In genomic region chr5:177438468-177438867, GRCh38 we compare ENCODE assay signal across 23 cellular contexts. TPM values are rescaled to one million over a fixed set of nuclear protein-coding genes. Genes with fewer than 3 reads are reported as not detected.
DNase-seq lines count a peak whose midpoint lies in the region; ATAC-seq, FAIRE-seq and TF ChIP-seq lines count a peak whose summit lies in the region.
"Had no signal": no experiment of that assay in that cellular context is flagged by ENCODE, and none has a peak within 500 bp of the region (broad histone marks: within the 10 kb centered on the region; RNA-seq: fewer than 3 reads in every experiment).

No MANE protein-coding gene starts in this region.

- no peak overlapping the region for H3K14ac ChIP-seq in H1 (ENCODE audit: insufficient read length)

- H2BK15ac ChIP-seq in H1 (ENCODE audit: low read length) = no peak overlapping the region

- BruUV-seq in OCI-LY7 (replicated peaks; lab: Mats Ljungman, UMichigan) = no TSS peak

- peak; percentile 3 for DNase-seq in stimulated activated CD4-positive, alpha-beta T cell treated with anti-CD3 and anti-CD28 coated beads, Interleukin-1b, Interleukin-23, amount 100 ng/mL, for 48 hours
- DNase-seq in stimulated activated CD4-positive, alpha-beta T cell treated with anti-CD3 and anti-CD28 coated beads, Interleukin-4, amount 100 ng/mL, for 1 hour = no peak
- peak in 1 of 34 experiments; percentile 4 for DNase-seq in T-cell
- DNase-seq in H1 (ENCODE audit: low read depth in 1 of 2, low spot score in 2 of 2) = no peak
- DNase-seq in OCI-LY7 (ENCODE audit: low spot score) = no peak
- no peak for DNase-seq in GM13977 (ENCODE audit: low spot score)
- DNase-seq in GM23248 = no peak
- DNase-seq: central memory CD4-positive, alpha-beta T cell; esophagus squamous epithelium; left ventricle myocardium inferior; mucosa of descending colon; NCI-H1417; NCI-H526 treated with DMSO at 0.1 percent for 48 hours; sigmoid colon; upper lobe of right lung had no signal

- H3K18ac ChIP-seq in H1 (ENCODE audit: extremely low read depth, low read length) = no peak overlapping the region

- no peak overlapping the region for H4K91ac ChIP-seq in H1 (replicated peaks; ENCODE audit: insufficient read length, low read length)

- H3K4ac ChIP-seq in H1 (replicated peaks; ENCODE audit: insufficient read length, low read depth, low read length) = no peak overlapping the region

- H2BK20ac ChIP-seq in H1 (ENCODE audit: low read length) = no peak overlapping the region

- no peak overlapping the region for H4K5ac ChIP-seq in H1 (ENCODE audit: insufficient read length, low read depth, low read length)

- intact Hi-C loops in OCI-LY7 (cut with micrococcal nuclease; ENCODE audit: unreplicated experiment) = no loop called here

- H2BK5ac ChIP-seq in H1 (ENCODE audit: low read depth, low read length) = no peak overlapping the region

- no peak overlapping the region for H3K23ac ChIP-seq in H1 (ENCODE audit: insufficient read length)

- H3K36me3 Mint-ChIP-seq in T-cell = peaks cover 44% of the 10 kb centered on the region

- FAIRE-seq in H1 (lab: Jason Lieb, UNC) = no peak

- H2AK5ac ChIP-seq in H1 (ENCODE audit: low read depth, low read length) = no peak overlapping the region

- peaks cover 0 to 5% (median 2%) of the 10 kb centered on the region in 4 experiments; a peak in 3 of 7 replicates for H3K4me1 ChIP-seq in H1 (replicated peaks in 1 of 4; ENCODE audit: control insufficient read depth in 3 of 4, insufficient read depth in 4 of 4, low read length in 3 of 4)
- no peaks in the 10 kb centered on the region for H3K4me1 ChIP-seq in OCI-LY7 (ENCODE audit: insufficient read depth, low read length, poor library complexity, severe bottlenecking)
- H3K4me1 ChIP-seq in GM23248 (ENCODE audit: insufficient read depth) = no peaks in the 10 kb centered on the region
- H3K4me1 ChIP-seq: left ventricle myocardium inferior, sigmoid colon, SJSA1, upper lobe of right lung had no signal

- in situ Hi-C loops in GM13977 (cut with MboI; ENCODE audit: low pct_unique_long_range_greater_than_20kb, low sequenced_read_pairs, unreplicated experiment) (no loop called here), GM23248 (cut with MboI) (no loop called here)

- CTCF ChIA-PET in T-cell (lab: Charles Lee) (interaction anchor here in 1 of 2 donors (1.1 to 1.3 kb wide), 3 partner anchors 9 to 34 kb away, joined by 3 to 4 read pairs (median 3); no protein-coding TSS in a partner anchor), H1 (lab: Charles Lee; ENCODE audit: partially characterized antibody) (interaction anchor here (0.8 to 23.6 kb wide), 6 partner anchors 15 to 120 kb away, joined by 3 to 430 read pairs (median 189); partner anchors contain the start of genes F12, PFN3 and SLC34A1), OCI-LY7 (lab: Charles Lee; ENCODE audit: unreplicated experiment) (interaction anchor here (1.0 kb wide), 1 partner anchor 35 kb away, joined by 3 read pairs; no protein-coding TSS in a partner anchor)

- H3K27me3 Mint-ChIP-seq in T-cell = no peaks in the 10 kb centered on the region

- H3K27ac Mint-ChIP-seq in T-cell = peak overlapping the region; percentile 79 to 81

- TF ChIP-seq RAD21 in H1 (IDR thresholded peaks at IDR 0.05 in 1 of 2, conservative IDR thresholded peaks at IDR 0.05 in 1 of 2; ENCODE audit: low read depth in 2 of 2, low read length in 2 of 2) = no peak

- no peak overlapping the region for H2BK12ac ChIP-seq in H1 (ENCODE audit: low read depth, low read length)

- H3K4me2 ChIP-seq in H1 (ENCODE audit: insufficient read depth in 1 of 2, low read depth in 2 of 2, low read length in 2 of 2) = no peak overlapping the region
- H3K4me2 ChIP-seq in OCI-LY7 (ENCODE audit: low read length) = no peak overlapping the region
- no peak overlapping the region for H3K4me2 ChIP-seq in GM23248 (ENCODE audit: unreplicated experiment)

- H3K9me3 ChIP-seq in H1 (ENCODE audit: insufficient read depth in 2 of 2, low read depth in 1 of 2, low read length in 1 of 2) (no peaks in the 10 kb centered on the region), OCI-LY7 (ENCODE audit: low read length) (no peaks in the 10 kb centered on the region), GM23248 (ENCODE audit: low read depth) (no peaks in the 10 kb centered on the region)
- H3K9me3 ChIP-seq: adrenal gland, esophagus squamous epithelium, left ventricle myocardium inferior, mucosa of descending colon, sigmoid colon, SJSA1, upper lobe of right lung had no signal

- H3K27ac ChIP-seq in H1 (ENCODE audit: low read depth, low read length) (no peak overlapping the region), OCI-LY7 (ENCODE audit: low read depth, low read length, poor library complexity, severe bottlenecking) (no peak overlapping the region), GM23248 (no peak overlapping the region)
- H3K27ac ChIP-seq: adrenal gland, esophagus squamous epithelium, left ventricle myocardium inferior, sigmoid colon, SJSA1, upper lobe of right lung had no signal

- H3F3A ChIP-seq in GM23248 (ENCODE audit: insufficient read depth) = no peaks in the 10 kb centered on the region; the same call in 1 of the 2 replicates

- H3K79me1 ChIP-seq in H1 (ENCODE audit: low read depth, low read length) = no peaks in the 10 kb centered on the region

- H2AFZ ChIP-seq in H1 (ENCODE audit: low read length) (no peak overlapping the region), OCI-LY7 (ENCODE audit: low read length) (no peak overlapping the region), GM23248 (no peak overlapping the region)

- no peak overlapping the region for H2BK120ac ChIP-seq in H1 (replicated peaks; ENCODE audit: low read depth, low read length)

- no peak overlapping the region for H3K4me3 ChIP-seq in H1 (ENCODE audit: extremely low read depth in 1 of 4, insufficient read depth in 2 of 4, low read depth in 3 of 4, low read length in 4 of 4)
- H3K4me3 ChIP-seq in OCI-LY7 (ENCODE audit: low read depth, low read length, poor library complexity, severe bottlenecking) = no peak overlapping the region
- no peak overlapping the region for H3K4me3 ChIP-seq in GM23248
- H3K4me3 ChIP-seq: adrenal gland, esophagus squamous epithelium, left ventricle myocardium inferior, mucosa of descending colon, sigmoid colon, SJSA1, upper lobe of right lung had no signal

- H3K9me3 Mint-ChIP-seq in T-cell = no peaks in the 10 kb centered on the region
- H3K9me3 Mint-ChIP-seq: T-helper 2 cell treated with Interferon-gamma antibody and Interleukin-4, amounts not matched to agents 5 μg/mL and 100 μg/mL, for 36 hours had no signal

- no peak overlapping the region for H4K8ac ChIP-seq in H1 (ENCODE audit: extremely low read depth, insufficient read depth, low read length)

- H4K20me1 ChIP-seq in H1 (replicated peaks in 1 of 2; ENCODE audit: control insufficient read depth in 1 of 2, insufficient read depth in 2 of 2, low read length in 2 of 2) = peaks cover 0 to 8% of the 10 kb centered on the region in 2 experiments
- no peaks in the 10 kb centered on the region for H4K20me1 ChIP-seq in OCI-LY7 (ENCODE audit: insufficient read depth, low read length)
- no peaks in the 10 kb centered on the region for H4K20me1 ChIP-seq in GM23248 (ENCODE audit: insufficient read depth)

- no peak for TF ChIP-seq POLR2A in H1 (IDR thresholded peaks at IDR 0.05; ENCODE audit: control extremely low read depth in 1 of 2, low read depth in 2 of 2, low read length in 2 of 2)

- POLR2A ChIA-PET in T-cell (lab: Charles Lee) = no interaction called here
- POLR2A ChIA-PET in H1 (lab: Charles Lee; ENCODE audit: partially characterized antibody) = interaction anchor here (1.7 to 67.5 kb wide), 5 partner anchors 15 to 48 kb away, joined by 4 to 3349 read pairs (median 143); partner anchors contain the start of genes DBN1, DOK3, GRK6 and PDLIM7
- POLR2A ChIA-PET in OCI-LY7 (lab: Charles Lee) = no interaction called here

- peak overlapping the region in 1 of 3 donors; percentile 62 for H3K4me3 Mint-ChIP-seq in T-cell
- H3K4me3 Mint-ChIP-seq: T-helper 2 cell treated with Interferon-gamma antibody and Interleukin-4, amounts not matched to agents 5 μg/mL and 100 μg/mL, for 36 hours had no signal

- no peaks in the 10 kb centered on the region for H3K23me2 ChIP-seq in H1 (ENCODE audit: low read depth, low read length)

- peaks cover 58 to 73% (median 61%) of the 10 kb centered on the region in 3 donors for H3K4me1 Mint-ChIP-seq in T-cell

- H3K79me2 ChIP-seq in H1 (ENCODE audit: control insufficient read depth in 1 of 2, insufficient read depth in 2 of 2, low read length in 2 of 2) = no peaks in the 10 kb centered on the region
- no peaks in the 10 kb centered on the region for H3K79me2 ChIP-seq in OCI-LY7 (ENCODE audit: insufficient read depth, low read depth, low read length)
- no peaks in the 10 kb centered on the region for H3K79me2 ChIP-seq in GM23248 (ENCODE audit: insufficient read depth)

- H3K36me3 ChIP-seq in H1 (ENCODE audit: control insufficient read depth in 2 of 4, insufficient read depth in 4 of 4, low read length in 3 of 4) = peaks cover 6 to 29% (median 18%) of the 10 kb centered on the region in 4 experiments; a peak in 6 of 8 replicates
- H3K36me3 ChIP-seq in OCI-LY7 (ENCODE audit: insufficient read depth, low read length) = peaks cover 88% of the 10 kb centered on the region
- no peaks in the 10 kb centered on the region; the same call in 1 of the 2 replicates for H3K36me3 ChIP-seq in GM23248 (ENCODE audit: low read depth)

- H3K9me2 ChIP-seq in OCI-LY7 (ENCODE audit: insufficient read depth, low read length) (no peaks in the 10 kb centered on the region), GM23248 (ENCODE audit: insufficient read depth) (no peaks in the 10 kb centered on the region)

- 92% methylated on average over 10 of the region's 10 CpGs; no CpG with 5 or more reads in 1 of the 2 experiments for WGBS in H1 (ENCODE audit: extremely low coverage in 1 of 2, insufficient coverage in 1 of 2, insufficient read length in 1 of 2, insufficient replicate concordance in 2 of 2, low coverage in 1 of 2, low lambda C conversion rate in 2 of 2, missing lambda C conversion rate in 1 of 2), 2 experiments
- WGBS in GM23248 (ENCODE audit: low coverage in 1 of 2, low lambda C conversion rate in 2 of 2, missing lambda C conversion rate in 2 of 2), 2 experiments = 95 to 96% methylated on average over 9 to 10 of the region's 10 CpGs

- no peak overlapping the region for H3K9ac ChIP-seq in H1 (replicated peaks in 1 of 4; ENCODE audit: extremely low read depth in 1 of 4, low read depth in 3 of 4, low read length in 3 of 4)
- H3K9ac ChIP-seq in GM23248 = no peak overlapping the region

- no peak for TF ChIP-seq EP300 in H1 (IDR thresholded peaks at IDR 0.05; ENCODE audit: borderline replicate concordance in 1 of 2, low read depth in 2 of 2, low read length in 2 of 2)

- ATAC-seq in T-cell (replicated peaks in 1 of 4) (no peak), HG02763 (IDR thresholded peaks at IDR 0.05; ENCODE audit: unreplicated experiment) (no peak)

- TF ChIP-seq CTCF in H1 (IDR thresholded peaks at IDR 0.05; ENCODE audit: control extremely low read depth in 1 of 3, insufficient read depth in 1 of 3, low read depth in 1 of 3, low read length in 3 of 3) (no peak), OCI-LY7 (conservative IDR thresholded peaks at IDR 0.05; ENCODE audit: low read length) (no peak), GM13977 (IDR thresholded peaks at IDR 0.05; ENCODE audit: extremely low read depth, insufficient read depth, missing control alignments) (no peak)

- no peak overlapping the region for H3K56ac ChIP-seq in H1 (replicated peaks; ENCODE audit: insufficient read length, low read depth, low read length)

- H3K27me3 ChIP-seq in H1 (replicated peaks in 1 of 4; ENCODE audit: control insufficient read depth in 3 of 4, extremely low read depth in 1 of 4, insufficient read depth in 3 of 4, low read length in 3 of 4) (no peaks in the 10 kb centered on the region), GM23248 (replicated peaks; ENCODE audit: insufficient read depth) (no peaks in the 10 kb centered on the region)
- H3K27me3 ChIP-seq: adrenal gland, esophagus squamous epithelium, sigmoid colon, SJSA1, upper lobe of right lung had no signal

RNA-seq across cellular contexts. Expression of gene PRR7, which starts 8.1 kb away (rescaled TPM):
- 10 to 100 TPM in 4 of 5 donors, 1 to 10 TPM in 1; 9.5 to 28.2 (median 12.3) TPM for total RNA-seq in T-cell
- 8.0 and 8.6 TPM in 2 replicates for total RNA-seq in H1 (2021; fragmentation: NEBNext Ultra II Directional; extraction: Animal tissue kit (Norgen Biotek cat#: 25700))
- 11.8 and 23.1 TPM in 2 replicates for polyA plus RNA-seq in H1 (2011; rRNA removed)
- 11.7 TPM for polyA plus RNA-seq in H1 (2011; cell fraction: cytosol; rRNA removed)
- polyA plus RNA-seq in H1 (2011; cell fraction: nucleus; rRNA removed) = 12.5 TPM
- 0.79 to 4.9 TPM (median 4.9 TPM) in 4 replicates for polyA plus RNA-seq in H1 (2012, experiment 1 of 2)
- polyA plus RNA-seq in H1 (2012, experiment 2 of 2) = 2.8 TPM
- polyA plus RNA-seq in H1 (2013, experiment 1 of 2) = 5.2 TPM
- polyA plus RNA-seq in H1 (2013, experiment 2 of 2) = 4.9 TPM
- 0.12 and 0.13 TPM in 2 replicates for polyA minus RNA-seq in H1 (2011; rRNA and poly(A)+ RNA removed)
- polyA minus RNA-seq in H1 (2011; cell fraction: cytosol; rRNA and poly(A)+ RNA removed) = 5.2 TPM
- polyA minus RNA-seq in H1 (2011; cell fraction: nucleus; rRNA and poly(A)+ RNA removed) = 7.5 TPM
- total RNA-seq in OCI-LY7 (2014; rRNA removed; shearing (Covaris generic)) = 7.0 and 13.6 TPM in 2 replicates
- total RNA-seq in OCI-LY7 (2022) = 12.5 and 12.8 TPM in 2 replicates
- total RNA-seq in GM23248 (2014; rRNA removed; shearing (Covaris generic)) = 23.9 and 24.8 TPM in 2 replicates
- polyA plus RNA-seq in GM23248 (2016; fragmentation: Nextera tagmentation; extraction: Ambion mirVana) = 10.5 and 11.1 TPM in 2 replicates

RNA-seq across cellular contexts. Expression of gene GRK6, which starts 12.0 kb away (rescaled TPM):
- 100 to 1,000 TPM; 196 to 226 (median 216) TPM for total RNA-seq in T-cell
- 52.0 and 57.8 TPM in 2 replicates for total RNA-seq in H1 (2021; fragmentation: NEBNext Ultra II Directional; extraction: Animal tissue kit (Norgen Biotek cat#: 25700))
- polyA plus RNA-seq in H1 (2011; rRNA removed) = 31.8 and 50.8 TPM in 2 replicates
- 43.3 TPM for polyA plus RNA-seq in H1 (2011; cell fraction: cytosol; rRNA removed)
- 53.8 TPM for polyA plus RNA-seq in H1 (2011; cell fraction: nucleus; rRNA removed)
- polyA plus RNA-seq in H1 (2012, experiment 1 of 2) = 32.8 to 46.4 TPM (median 42.2 TPM) in 4 replicates
- polyA plus RNA-seq in H1 (2012, experiment 2 of 2) = 38.4 TPM
- polyA plus RNA-seq in H1 (2013, experiment 1 of 2) = 23.7 TPM
- 24.5 TPM for polyA plus RNA-seq in H1 (2013, experiment 2 of 2)
- 21.9 and 25.8 TPM in 2 replicates for polyA minus RNA-seq in H1 (2011; rRNA and poly(A)+ RNA removed)
- polyA minus RNA-seq in H1 (2011; cell fraction: cytosol; rRNA and poly(A)+ RNA removed) = 27.7 TPM
- polyA minus RNA-seq in H1 (2011; cell fraction: nucleus; rRNA and poly(A)+ RNA removed) = 39.0 TPM
- total RNA-seq in OCI-LY7 (2014; rRNA removed; shearing (Covaris generic)) = 43.4 and 46.2 TPM in 2 replicates
- total RNA-seq in OCI-LY7 (2022) = 99.4 and 102 TPM in 2 replicates
- 17.3 and 30.4 TPM in 2 replicates for total RNA-seq in GM23248 (2014; rRNA removed; shearing (Covaris generic))
- polyA plus RNA-seq in GM23248 (2016; fragmentation: Nextera tagmentation; extraction: Ambion mirVana) = 7.7 and 13.5 TPM in 2 replicates

RNA-seq across cellular contexts. Expression of gene F12, which starts 29.1 kb away (rescaled TPM):
- total RNA-seq in T-cell (under 1 TPM in 4 of 5 donors, not detected in 1; 0.28 to 0.98 (median 0.42) TPM), OCI-LY7 (2022) (3.0 and 3.8 TPM in 2 replicates)
- 5.4 and 6.5 TPM in 2 replicates for total RNA-seq in H1 (2021; fragmentation: NEBNext Ultra II Directional; extraction: Animal tissue kit (Norgen Biotek cat#: 25700))
- polyA plus RNA-seq in H1 (2011; rRNA removed) (7.8 and 12.0 TPM in 2 replicates), GM23248 (2016; fragmentation: Nextera tagmentation; extraction: Ambion mirVana) (1.2 and 1.8 TPM in 2 replicates)
- polyA plus RNA-seq in H1 (2011; cell fraction: cytosol; rRNA removed) = 6.0 TPM
- 5.0 TPM for polyA plus RNA-seq in H1 (2011; cell fraction: nucleus; rRNA removed)
- 3.5 to 7.1 TPM (median 4.9 TPM) in 4 replicates for polyA plus RNA-seq in H1 (2012, experiment 1 of 2)
- 3.5 TPM for polyA plus RNA-seq in H1 (2012, experiment 2 of 2)
- 2.6 TPM for polyA plus RNA-seq in H1 (2013, experiment 1 of 2)
- 3.1 TPM for polyA plus RNA-seq in H1 (2013, experiment 2 of 2)
- 0.85 and 0.88 TPM in 2 replicates for polyA minus RNA-seq in H1 (2011; rRNA and poly(A)+ RNA removed)
- polyA minus RNA-seq in H1 (2011; cell fraction: cytosol; rRNA and poly(A)+ RNA removed) = 2.3 TPM
- polyA minus RNA-seq in H1 (2011; cell fraction: nucleus; rRNA and poly(A)+ RNA removed) = 2.7 TPM
- total RNA-seq in OCI-LY7 (2014; rRNA removed; shearing (Covaris generic)) = 1.2 TPM in 1 of 2 replicates, not detected in the other
- total RNA-seq in GM23248 (2014; rRNA removed; shearing (Covaris generic)) = 0.43 and 1.3 TPM in 2 replicates
- total RNA-seq: left ventricle myocardium inferior had no signal

RNA-seq across cellular contexts. Expression of gene DBN1, which starts 35.0 kb away (rescaled TPM):
- total RNA-seq in T-cell (10 to 100 TPM; 11.6 to 41.3 (median 21.1) TPM), OCI-LY7 (2022) (21.3 and 22.0 TPM in 2 replicates)
- 325 and 333 TPM in 2 replicates for total RNA-seq in H1 (2021; fragmentation: NEBNext Ultra II Directional; extraction: Animal tissue kit (Norgen Biotek cat#: 25700))
- polyA plus RNA-seq in H1 (2011; rRNA removed) (168 and 250 TPM in 2 replicates), GM23248 (2016; fragmentation: Nextera tagmentation; extraction: Ambion mirVana) (160 and 163 TPM in 2 replicates)
- polyA plus RNA-seq in H1 (2011; cell fraction: cytosol; rRNA removed) = 212 TPM
- polyA plus RNA-seq in H1 (2011; cell fraction: nucleus; rRNA removed) = 1,074 TPM
- 188 to 314 TPM (median 284 TPM) in 4 replicates for polyA plus RNA-seq in H1 (2012, experiment 1 of 2)
- polyA plus RNA-seq in H1 (2012, experiment 2 of 2) = 241 TPM
- 332 TPM for polyA plus RNA-seq in H1 (2013, experiment 1 of 2)
- 350 TPM for polyA plus RNA-seq in H1 (2013, experiment 2 of 2)
- polyA minus RNA-seq in H1 (2011; rRNA and poly(A)+ RNA removed) = 120 and 154 TPM in 2 replicates
- 133 TPM for polyA minus RNA-seq in H1 (2011; cell fraction: cytosol; rRNA and poly(A)+ RNA removed)
- polyA minus RNA-seq in H1 (2011; cell fraction: nucleus; rRNA and poly(A)+ RNA removed) = 288 TPM
- total RNA-seq in OCI-LY7 (2014; rRNA removed; shearing (Covaris generic)) = 11.7 and 17.4 TPM in 2 replicates
- total RNA-seq in GM23248 (2014; rRNA removed; shearing (Covaris generic)) = 224 and 257 TPM in 2 replicates

RNA-seq across cellular contexts. Expression of gene PFN3, which starts 38.0 kb away (rescaled TPM):
- total RNA-seq in T-cell (not detected), OCI-LY7 (2022) (not detected in 2 replicates)
- not detected in 2 replicates for total RNA-seq in H1 (2021; fragmentation: NEBNext Ultra II Directional; extraction: Animal tissue kit (Norgen Biotek cat#: 25700))
- polyA plus RNA-seq in H1 (2011; rRNA removed) (not detected in 2 replicates), GM23248 (2016; fragmentation: Nextera tagmentation; extraction: Ambion mirVana) (not detected in 2 replicates)
- polyA plus RNA-seq in H1 (2011; cell fraction: cytosol; rRNA removed) = not detected
- not detected for polyA plus RNA-seq in H1 (2011; cell fraction: nucleus; rRNA removed)
- not detected in 4 replicates for polyA plus RNA-seq in H1 (2012, experiment 1 of 2)
- polyA plus RNA-seq in H1 (2012, experiment 2 of 2) = not detected
- polyA plus RNA-seq in H1 (2013, experiment 1 of 2) = not detected
- polyA plus RNA-seq in H1 (2013, experiment 2 of 2) = not detected
- not detected in 2 replicates for polyA minus RNA-seq in H1 (2011; rRNA and poly(A)+ RNA removed)
- polyA minus RNA-seq in H1 (2011; cell fraction: cytosol; rRNA and poly(A)+ RNA removed) = not detected
- not detected for polyA minus RNA-seq in H1 (2011; cell fraction: nucleus; rRNA and poly(A)+ RNA removed)
- total RNA-seq in OCI-LY7 (2014; rRNA removed; shearing (Covaris generic)) = not detected in 2 replicates
- not detected in 2 replicates for total RNA-seq in GM23248 (2014; rRNA removed; shearing (Covaris generic))
- total RNA-seq: adrenal gland, G401, glomerular endothelial cell, HT-29, left ventricle myocardium inferior, mucosa of descending colon, omental fat pad, sigmoid colon, SJSA1, upper lobe of right lung had no signal
- polyA plus RNA-seq: adrenal gland, sigmoid colon had no signal
